Comparison of ENCODE assay signal across 1 cellular context in the genomic region with DNA sequence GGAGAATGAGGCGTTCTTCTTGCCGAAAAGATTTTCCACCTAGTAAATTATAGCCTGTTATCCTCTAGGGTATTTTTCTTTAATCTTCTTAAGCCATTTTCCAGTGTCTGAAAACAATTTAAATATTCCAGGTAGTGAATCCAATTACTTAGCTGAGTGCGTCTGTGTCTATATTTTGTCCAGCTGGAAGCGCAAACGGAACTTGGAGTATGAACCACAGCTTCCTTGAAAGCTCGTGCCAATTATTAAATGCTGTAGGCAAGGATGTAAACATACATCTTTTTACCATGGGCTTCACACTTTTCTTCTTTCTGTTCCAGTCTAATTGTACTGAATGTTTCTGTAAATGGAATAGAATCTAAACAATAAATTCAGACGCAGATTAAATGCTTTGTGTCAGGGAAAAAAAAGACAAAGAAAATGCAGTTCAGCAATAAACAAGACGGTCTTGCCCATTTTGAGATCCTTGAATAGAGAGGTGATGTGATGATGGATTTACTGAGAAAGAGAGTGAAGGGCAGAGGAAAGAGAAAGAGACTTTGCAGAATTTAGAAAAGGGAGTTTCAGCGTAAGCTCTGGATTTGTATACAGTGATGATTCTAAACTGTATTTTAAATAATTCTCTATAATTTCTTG.
TF ChIP-seq lines count a peak whose summit lies in the region.

No MANE protein-coding gene starts in this region.

TF ChIP-seq in liver, 16 proteins besides CTCF, POLR2A, EP300 and RAD21:
- TF ChIP-seq ATF3 (IDR thresholded peaks at IDR 0.05) (no peak), REST (IDR thresholded peaks at IDR 0.05) (no peak), HNF4A (conservative IDR thresholded peaks at IDR 0.05) (no peak), FOXA1 (IDR thresholded peaks at IDR 0.05) (no peak), FOXA2 (IDR thresholded peaks at IDR 0.05) (no peak), NR2F2 (IDR thresholded peaks at IDR 0.05) (no peak), TAF1 (conservative IDR thresholded peaks at IDR 0.05) (no peak), GABPA (IDR thresholded peaks at IDR 0.05 in 1 of 2, conservative IDR thresholded peaks at IDR 0.05 in 1 of 2) (no peak)
- TF ChIP-seq, protein P1, sequence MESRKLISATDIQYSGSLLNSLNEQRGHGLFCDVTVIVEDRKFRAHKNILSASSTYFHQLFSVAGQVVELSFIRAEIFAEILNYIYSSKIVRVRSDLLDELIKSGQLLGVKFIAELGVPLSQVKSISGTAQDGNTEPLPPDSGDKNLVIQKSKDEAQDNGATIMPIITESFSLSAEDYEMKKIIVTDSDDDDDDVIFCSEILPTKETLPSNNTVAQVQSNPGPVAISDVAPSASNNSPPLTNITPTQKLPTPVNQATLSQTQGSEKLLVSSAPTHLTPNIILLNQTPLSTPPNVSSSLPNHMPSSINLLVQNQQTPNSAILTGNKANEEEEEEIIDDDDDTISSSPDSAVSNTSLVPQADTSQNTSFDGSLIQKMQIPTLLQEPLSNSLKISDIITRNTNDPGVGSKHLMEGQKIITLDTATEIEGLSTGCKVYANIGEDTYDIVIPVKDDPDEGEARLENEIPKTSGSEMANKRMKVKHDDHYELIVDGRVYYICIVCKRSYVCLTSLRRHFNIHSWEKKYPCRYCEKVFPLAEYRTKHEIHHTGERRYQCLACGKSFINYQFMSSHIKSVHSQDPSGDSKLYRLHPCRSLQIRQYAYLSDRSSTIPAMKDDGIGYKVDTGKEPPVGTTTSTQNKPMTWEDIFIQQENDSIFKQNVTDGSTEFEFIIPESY (IDR thresholded peaks at IDR 0.05) = no peak
